11 cellular contexts compared by ENCODE assay signal in the genomic region with DNA sequence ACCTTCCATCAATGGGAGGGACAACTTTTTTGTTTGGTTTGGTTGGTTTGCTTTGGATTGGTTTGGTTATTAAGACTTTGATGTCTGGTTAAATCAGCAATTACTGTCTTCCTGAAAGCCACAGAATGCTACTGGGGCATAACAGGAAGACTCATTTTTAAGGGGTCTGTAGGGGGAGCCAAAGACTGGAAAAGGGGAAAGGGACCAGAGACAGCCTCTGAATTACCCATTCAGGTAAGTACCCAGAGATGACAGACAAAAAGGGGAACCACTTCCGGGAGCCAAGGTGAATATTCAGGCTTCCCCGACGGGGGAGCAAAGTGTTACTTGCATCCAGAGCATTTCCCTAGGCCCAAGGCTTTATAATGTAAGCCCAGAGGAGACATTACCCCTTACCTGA. TPM values are rescaled to one million over a fixed set of nuclear protein-coding genes. Genes with fewer than 3 reads are reported as not detected.
DNase-seq lines count a peak whose midpoint lies in the region; ATAC-seq and TF ChIP-seq lines count a peak whose summit lies in the region.
"Had no signal": no experiment of that assay in that cellular context is flagged by ENCODE, and none has a peak within 500 bp of the region (broad histone marks: within the 10 kb centered on the region; RNA-seq: fewer than 3 reads in every experiment).

No MANE protein-coding gene starts in this region.

- H3K79me2 ChIP-seq in mammary epithelial cell (ENCODE audit: insufficient read depth, low read length), result peaks cover 3% of the 10 kb centered on the region
- H3K79me2 ChIP-seq: parathyroid adenoma had no signal

- H3K4me2 ChIP-seq in mammary epithelial cell (ENCODE audit: insufficient read depth, low read depth, low read length), result no peak overlapping the region

- TF ChIP-seq CTCF in mammary epithelial cell (conservative IDR thresholded peaks at IDR 0.05 in 1 of 2, IDR thresholded peaks at IDR 0.05 in 1 of 2; ENCODE audit: extremely low read depth in 1 of 2, insufficient read depth in 1 of 2, low read depth in 1 of 2, low read length in 2 of 2), result peak; percentile 16 to 28
- no peak for TF ChIP-seq CTCF in glutamatergic neuron (IDR thresholded peaks at IDR 0.05; ENCODE audit: partially characterized antibody, unreplicated experiment)

- no peaks in the 10 kb centered on the region for H4K20me1 ChIP-seq in mammary epithelial cell (ENCODE audit: insufficient read depth, low read length)

- no TSS peak for BruUV-seq in mammary epithelial cell (replicated peaks; lab: Mats Ljungman, UMichigan)

- no peak for ATAC-seq in stimulated activated naive CD8-positive, alpha-beta T cell treated with anti-CD3 and anti-CD28 coated beads, Interleukin-15, Interleukin-2, amounts not matched to agents 100 U/mL and 50 U/mL, for 24 hours
- ATAC-seq in aorta (ENCODE audit: low FRiP score), result no peak
- no peak for ATAC-seq in HG02763 (IDR thresholded peaks at IDR 0.05; ENCODE audit: unreplicated experiment)

- H3K4me3 ChIP-seq in mammary epithelial cell (replicated peaks in 1 of 3; ENCODE audit: insufficient read depth in 1 of 3, low read depth in 2 of 3, low read length in 3 of 3) (no peak overlapping the region), aorta (ENCODE audit: low read length in 2 of 2) (no peak overlapping the region)

- H3K4me1 Mint-ChIP-seq in activated naive CD4-positive, alpha-beta T cell treated with anti-CD3 and anti-CD28 coated beads for 36 hours (ENCODE audit: low read depth), result peaks cover 6% of the 10 kb centered on the region
- H3K4me1 Mint-ChIP-seq in glutamatergic neuron (ENCODE audit: low read depth, unreplicated experiment), result no peaks in the 10 kb centered on the region

- DNase-seq in activated naive CD4-positive, alpha-beta T cell treated with anti-CD3 and anti-CD28 coated beads for 36 hours, result peak; percentile 23
- DNase-seq in activated naive CD4-positive, alpha-beta T cell (lab: John Stamatoyannopoulos, UW), result no peak
- DNase-seq in KBM-7, result peak; percentile 69
- no peak for DNase-seq in mammary epithelial cell
- peak; percentile 23 for DNase-seq in stimulated activated naive CD8-positive, alpha-beta T cell treated with anti-CD3 and anti-CD28 coated beads, Interleukin-15, Interleukin-2, amounts not matched to agents 100 U/mL and 50 U/mL, for 24 hours
- no peak for DNase-seq in aorta
- no peak for DNase-seq in glutamatergic neuron
- DNase-seq: SHP77 treated with DMSO at 0.1 percent for 48 hours had no signal

- H3K36me3 Mint-ChIP-seq in activated naive CD4-positive, alpha-beta T cell treated with anti-CD3 and anti-CD28 coated beads for 36 hours (ENCODE audit: low read depth), result peaks cover 8% of the 10 kb centered on the region
- peaks cover 4% of the 10 kb centered on the region for H3K36me3 Mint-ChIP-seq in glutamatergic neuron (ENCODE audit: unreplicated experiment)

- intact Hi-C loops in activated naive CD4-positive, alpha-beta T cell treated with anti-CD3 and anti-CD28 coated beads for 36 hours (cut with micrococcal nuclease), result no loop called here
- intact Hi-C loops in mammary epithelial cell (cut with micrococcal nuclease), result loop anchor here (1.0 to 2.0 kb wide), 2 partner anchors 36 to 519 kb away; no protein-coding TSS in a partner anchor
- intact Hi-C loops in aorta (cut with DNase I), result loop anchor here in 1 of 2 donors (10.0 kb wide), 1 partner anchor 76 kb away; a partner anchor contains a TSS

- H3K4me3 Mint-ChIP-seq in activated naive CD4-positive, alpha-beta T cell treated with anti-CD3 and anti-CD28 coated beads for 36 hours, result no peak overlapping the region
- H3K4me3 Mint-ChIP-seq in glutamatergic neuron (ENCODE audit: unreplicated experiment), result no peak overlapping the region
- H3K4me3 Mint-ChIP-seq: CD14-positive monocyte had no signal

- H3K27ac ChIP-seq in mammary epithelial cell (ENCODE audit: insufficient read depth, low read depth, low read length) (no peak overlapping the region), aorta (ENCODE audit: low read depth in 1 of 2, low read length in 2 of 2) (no peak overlapping the region)
- H3K27ac ChIP-seq: parathyroid adenoma had no signal

- dilution Hi-C loops in mammary epithelial cell (cut with HindIII; ENCODE audit: low sequenced_read_pairs), result no loop called here

- no peaks in the 10 kb centered on the region for H3K27me3 ChIP-seq in mammary epithelial cell (ENCODE audit: insufficient read depth, low read length)
- H3K27me3 ChIP-seq in aorta (ENCODE audit: control insufficient read depth in 1 of 2, insufficient read depth in 2 of 2, low read length in 1 of 2), result no peaks in the 10 kb centered on the region

- H3K9me3 Mint-ChIP-seq in activated naive CD4-positive, alpha-beta T cell treated with anti-CD3 and anti-CD28 coated beads for 36 hours, result peaks cover 7% of the 10 kb centered on the region
- peaks cover 8% of the 10 kb centered on the region for H3K9me3 Mint-ChIP-seq in glutamatergic neuron (ENCODE audit: unreplicated experiment)

- no peak overlapping the region for H3K27ac Mint-ChIP-seq in activated naive CD4-positive, alpha-beta T cell treated with anti-CD3 and anti-CD28 coated beads for 36 hours
- H3K27ac Mint-ChIP-seq in glutamatergic neuron (ENCODE audit: unreplicated experiment), result no peak overlapping the region
- H3K27ac Mint-ChIP-seq: CD14-positive monocyte had no signal

- H3K9me3 ChIP-seq in mammary epithelial cell (replicated peaks; ENCODE audit: insufficient read depth, low read length) (peaks cover 7% of the 10 kb centered on the region), aorta (ENCODE audit: control insufficient read depth, low read length) (peaks cover 1% of the 10 kb centered on the region)

- no peak overlapping the region for H2AFZ ChIP-seq in mammary epithelial cell (ENCODE audit: low read depth, low read length)
- H2AFZ ChIP-seq: parathyroid adenoma had no signal

- no peak overlapping the region for H3K9ac ChIP-seq in mammary epithelial cell (ENCODE audit: insufficient read depth, low read length)
- H3K9ac ChIP-seq: parathyroid adenoma had no signal

- in situ Hi-C loops in KBM-7 (cut with MboI; ENCODE audit: low pct_unique_long_range_greater_than_20kb, low sequenced_read_pairs) (no loop called here), mammary epithelial cell (cut with MboI; ENCODE audit: low sequenced_read_pairs in 2 of 2) (no loop called here)

- peaks cover 3% of the 10 kb centered on the region for H3K27me3 Mint-ChIP-seq in activated naive CD4-positive, alpha-beta T cell treated with anti-CD3 and anti-CD28 coated beads for 36 hours (ENCODE audit: low read depth)
- peaks cover 8% of the 10 kb centered on the region for H3K27me3 Mint-ChIP-seq in glutamatergic neuron (ENCODE audit: unreplicated experiment)

- CTCF ChIA-PET in activated naive CD4-positive, alpha-beta T cell treated with anti-CD3 and anti-CD28 coated beads for 36 hours (lab: Charles Lee), result no interaction called here
- CTCF ChIA-PET in mammary epithelial cell (lab: Charles Lee; ENCODE audit: low non-redundant PET), result no interaction called here

- H3K36me3 ChIP-seq in mammary epithelial cell (ENCODE audit: insufficient read depth, low read length) (no peaks in the 10 kb centered on the region), aorta (ENCODE audit: control insufficient read depth in 1 of 2, insufficient read depth in 2 of 2, low read length in 1 of 2) (no peaks in the 10 kb centered on the region)

- 81% methylated on average over 3 of the region's 3 CpGs for WGBS in mammary epithelial cell (ENCODE audit: low coverage, missing lambda C conversion rate)
- WGBS in aorta, 2 donors, result 77 to 84% methylated on average over 3 of the region's 3 CpGs

- no peaks in the 10 kb centered on the region for H3K4me1 ChIP-seq in mammary epithelial cell (ENCODE audit: insufficient read depth, low read length)
- no peaks in the 10 kb centered on the region for H3K4me1 ChIP-seq in aorta (ENCODE audit: control insufficient read depth in 1 of 2, insufficient read depth in 2 of 2, low read length in 2 of 2)
- H3K4me1 ChIP-seq: parathyroid adenoma had no signal

RNA-seq across cellular contexts. Expression of a gene that starts 4.6 kb away (rescaled TPM):
- total RNA-seq in activated naive CD4-positive, alpha-beta T cell treated with anti-CD3 and anti-CD28 coated beads for 36 hours, result 1 to 10 TPM; 9.7 to 10.0 TPM
- total RNA-seq in mammary epithelial cell (10 to 100 TPM; 15.1 to 15.2 TPM), aorta (10 to 100 TPM; 18.8 to 21.0 TPM), glutamatergic neuron (ENCODE audit: unreplicated experiment) (20.2 TPM)
- polyA plus RNA-seq in mammary epithelial cell (7.3 TPM), aorta (1 to 10 TPM; 5.1 to 7.1 TPM)
- polyA minus RNA-seq in mammary epithelial cell, result 18.1 TPM

RNA-seq across cellular contexts. Expression of a gene that starts 53.1 kb away (rescaled TPM):
- total RNA-seq in activated naive CD4-positive, alpha-beta T cell treated with anti-CD3 and anti-CD28 coated beads for 36 hours, result under 1 TPM; 0.72 to 0.91 TPM
- under 1 TPM; 0.83 to 0.96 TPM for total RNA-seq in mammary epithelial cell
- 0.23 TPM for polyA plus RNA-seq in mammary epithelial cell
- polyA minus RNA-seq in mammary epithelial cell, result not detected
- 10 to 100 TPM in 1 of 2 donors, 1 to 10 TPM in 1; 8.3 to 10.6 TPM for total RNA-seq in aorta
- 1 to 10 TPM; 3.1 to 3.4 TPM for polyA plus RNA-seq in aorta
- total RNA-seq in glutamatergic neuron (ENCODE audit: unreplicated experiment), result 0.42 TPM

Comparison
In these comparisons a context has a peak if more than half of its experiments do, and no peak if none do; other contexts are left out.
1. DNase-seq: peak in activated naive CD4-positive, alpha-beta T cell treated with anti-CD3 and anti-CD28 coated beads for 36 hours (single experiment), KBM-7 (single experiment) and stimulated activated naive CD8-positive, alpha-beta T cell treated with anti-CD3 and anti-CD28 coated beads, Interleukin-15, Interleukin-2, amounts not matched to agents 100 U/mL and 50 U/mL, for 24 hours (single experiment); none in activated naive CD4-positive, alpha-beta T cell (0 of 4), mammary epithelial cell (single experiment), aorta (0 of 2) and glutamatergic neuron (single experiment).